33 cellular contexts compared by ENCODE assay signal in the genomic region with DNA sequence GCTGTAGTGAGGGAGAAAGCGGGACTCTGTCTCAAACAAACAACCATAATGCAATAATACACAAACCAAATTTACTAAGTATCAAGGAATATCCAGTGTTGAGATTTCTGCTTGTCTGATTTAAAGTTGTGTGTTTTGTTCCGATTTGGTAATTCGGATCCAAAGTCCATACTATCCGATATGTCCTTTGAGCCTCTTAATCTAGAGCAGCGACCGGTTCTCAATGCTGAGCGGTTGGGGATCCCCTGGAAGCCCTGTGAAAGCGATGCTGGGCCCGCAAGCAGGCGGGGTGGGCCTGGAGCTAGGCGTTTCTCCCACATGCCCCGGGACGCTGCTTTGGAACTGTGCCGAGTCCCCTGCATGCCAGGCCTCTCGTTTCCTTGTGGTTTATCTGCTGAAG. TPM values are rescaled to one million over a fixed set of nuclear protein-coding genes. Genes with fewer than 3 reads are reported as not detected.
"Had no signal": no experiment of that assay in that cellular context is flagged by ENCODE, and none has a peak within 500 bp of the region (broad histone marks: within the 10 kb centered on the region; RNA-seq: fewer than 3 reads in every experiment).

No MANE protein-coding gene starts in this region.

- H3K36me3 ChIP-seq: neural progenitor cell had no signal

- H3K9me3 Mint-ChIP-seq: mesothelial cell of epicardium; naive B cell; natural killer cell treated with Interleukin-12 subunit alpha and Interleukin-12 subunit beta and Interleukin-15 and Interleukin-18, amount 100 ng/mL, for 72 hours; neural progenitor cell; stimulated activated naive B cell treated with anti-CD40 and anti-IgM and Interleukin-4, amounts not matched to agents 10 μg/mL and 1 μg/mL and 100 μg/mL, for 72 hours; stimulated activated naive CD8-positive, alpha-beta T cell treated with anti-CD3 and anti-CD28 coated beads, Interleukin-15, Interleukin-2, amounts not matched to agents 100 ng/mL and 50 ng/mL, for 24 hours had no signal

- ATAC-seq: left cardiac atrium had no signal

- H3K36me3 Mint-ChIP-seq: natural killer cell treated with Interleukin-12 subunit alpha and Interleukin-12 subunit beta and Interleukin-15 and Interleukin-18, amount 100 ng/mL, for 72 hours had no signal

- DNase-seq: dermis blood vessel endothelial cell; effector memory CD4-positive, alpha-beta T cell; foreskin melanocyte; glutamatergic neuron; heart right ventricle; hippocampal formation; left cardiac atrium; left ventricle myocardium inferior; mesenchymal stem cell; mucosa of descending colon; naive B cell; sigmoid colon; spleen; stimulated activated CD4-positive, alpha-beta T cell treated with anti-CD3 and anti-CD28 coated beads, Interleukin-4, amount 100 ng/mL, for 4 hours; stimulated activated naive B cell treated with anti-CD40 and anti-IgM and Interleukin-4, amounts not matched to agents 10 μg/mL and 1 μg/mL and 100 μg/mL, for 72 hours; upper lobe of left lung had no signal

- H3K4me1 ChIP-seq: esophagus muscularis mucosa, heart right ventricle, left ventricle myocardium inferior, neural progenitor cell, prostate gland, right atrium auricular region, sigmoid colon, tibial nerve, upper lobe of left lung had no signal

- H3K9me3 ChIP-seq: esophagus muscularis mucosa, heart right ventricle, left ventricle myocardium inferior, mucosa of descending colon, prostate gland, right atrium auricular region, sigmoid colon, spleen, thoracic aorta, tibial nerve, upper lobe of left lung had no signal

- FAIRE-seq: endothelial cell of umbilical vein, islet of Langerhans, urothelium cell line had no signal

- H3K4me3 ChIP-seq: coronary artery, esophagus muscularis mucosa, heart right ventricle, left ventricle myocardium inferior, lung, mucosa of descending colon, neural progenitor cell, prostate gland, right atrium auricular region, sigmoid colon, spleen, thoracic aorta, tibial nerve, upper lobe of left lung had no signal

- H3K4me1 Mint-ChIP-seq: mesothelial cell of epicardium, naive B cell, neural progenitor cell had no signal

- H3K27me3 ChIP-seq: esophagus muscularis mucosa, heart right ventricle, neural progenitor cell, right atrium auricular region, sigmoid colon, spleen, tibial nerve, upper lobe of left lung had no signal

- H3K27ac Mint-ChIP-seq: mesothelial cell of epicardium; natural killer cell treated with Interleukin-12 subunit alpha and Interleukin-12 subunit beta and Interleukin-15 and Interleukin-18, amount 100 ng/mL, for 72 hours; neural progenitor cell; stimulated activated naive B cell treated with anti-CD40 and anti-IgM and Interleukin-4, amounts not matched to agents 10 μg/mL and 1 μg/mL and 100 μg/mL, for 72 hours had no signal

- H3K4me3 Mint-ChIP-seq: mesothelial cell of epicardium; naive B cell; natural killer cell treated with Interleukin-12 subunit alpha and Interleukin-12 subunit beta and Interleukin-15 and Interleukin-18, amount 100 ng/mL, for 72 hours; neural progenitor cell; stimulated activated naive B cell treated with anti-CD40 and anti-IgM and Interleukin-4, amounts not matched to agents 10 μg/mL and 1 μg/mL and 100 μg/mL, for 72 hours; stimulated activated naive CD8-positive, alpha-beta T cell treated with anti-CD3 and anti-CD28 coated beads, Interleukin-15, Interleukin-2, amounts not matched to agents 100 ng/mL and 50 ng/mL, for 24 hours had no signal

- H3K27ac ChIP-seq: coronary artery, esophagus muscularis mucosa, heart right ventricle, left ventricle myocardium inferior, neural progenitor cell, prostate gland, right atrium auricular region, sigmoid colon, thoracic aorta, tibial nerve, upper lobe of left lung had no signal

- H3K27me3 Mint-ChIP-seq: naive B cell; natural killer cell treated with Interleukin-12 subunit alpha and Interleukin-12 subunit beta and Interleukin-15 and Interleukin-18, amount 100 ng/mL, for 72 hours; stimulated activated naive B cell treated with anti-CD40 and anti-IgM and Interleukin-4, amounts not matched to agents 10 μg/mL and 1 μg/mL and 100 μg/mL, for 72 hours; stimulated activated naive CD8-positive, alpha-beta T cell treated with anti-CD3 and anti-CD28 coated beads, Interleukin-15, Interleukin-2, amounts not matched to agents 100 ng/mL and 50 ng/mL, for 24 hours had no signal

RNA-seq across cellular contexts. Expression of gene CALR3, which starts 20.4 kb away (rescaled TPM):
- total RNA-seq: dermis blood vessel endothelial cell; endothelial cell of umbilical vein; epithelial cell of proximal tubule; esophagus muscularis mucosa; kidney epithelial cell; left cardiac atrium; left ventricle myocardium inferior; lung; mesothelial cell of epicardium; mucosa of descending colon; natural killer cell treated with Interleukin-12 subunit alpha and Interleukin-12 subunit beta and Interleukin-15 and Interleukin-18, amount 100 ng/mL, for 72 hours; osteocyte; right atrium auricular region; sigmoid colon; spleen; thoracic aorta; tibial nerve; upper lobe of left lung had no signal
- polyA plus RNA-seq: endothelial cell of umbilical vein, heart right ventricle, sigmoid colon had no signal
